Comparison of ENCODE assay signal across 16 cellular contexts in the genomic region with DNA sequence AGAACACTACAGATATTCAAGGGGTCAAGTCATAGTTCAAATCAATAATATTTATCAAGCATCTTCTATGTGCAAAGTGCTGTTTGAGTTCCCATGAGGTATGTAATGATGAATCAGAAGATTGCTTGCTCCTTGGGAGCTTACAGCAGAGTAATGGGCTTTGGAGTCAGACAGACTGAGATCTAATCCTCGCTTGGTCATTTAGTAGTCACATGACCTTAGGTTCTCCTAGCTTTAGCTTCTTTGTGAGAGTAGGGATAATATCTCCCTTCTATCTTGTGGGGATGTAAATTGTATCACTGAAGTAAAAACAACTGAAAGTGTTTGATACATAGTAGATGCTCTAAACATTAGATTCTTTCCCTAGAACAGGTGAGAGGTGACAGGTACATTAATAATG. TPM values are rescaled to one million over a fixed set of nuclear protein-coding genes. Genes with fewer than 3 reads are reported as not detected.
A peak's percentile ranks its signal among the peaks of the same experiment; 100 is the strongest.
DNase-seq lines count a peak whose midpoint lies in the region; ATAC-seq and TF ChIP-seq lines count a peak whose summit lies in the region.
"Had no signal": no experiment of that assay in that cellular context is flagged by ENCODE, and none has a peak within 500 bp of the region (broad histone marks: within the 10 kb centered on the region; RNA-seq: fewer than 3 reads in every experiment).

No MANE protein-coding gene starts in this region.

- H3K27me3 ChIP-seq in WERI-Rb-1 (ENCODE audit: insufficient read depth, low read depth, severe bottlenecking), result no peaks in the 10 kb centered on the region

- no peak overlapping the region for H3K4me3 Mint-ChIP-seq in natural killer cell
- no peak overlapping the region for H3K4me3 Mint-ChIP-seq in natural killer cell treated with Interleukin-12 subunit alpha and Interleukin-12 subunit beta and Interleukin-15 and Interleukin-18, amount 100 ng/mL, for 72 hours
- H3K4me3 Mint-ChIP-seq in effector memory CD8-positive, alpha-beta T cell, result no peak overlapping the region

- TF ChIP-seq CTCF in natural killer cell (IDR thresholded peaks at IDR 0.05), result no peak
- TF ChIP-seq CTCF in WERI-Rb-1 (IDR thresholded peaks at IDR 0.05; ENCODE audit: low read depth, low read length), result no peak
- TF ChIP-seq CTCF in omental fat pad (IDR thresholded peaks at IDR 0.05), result no peak

- DNase-seq in natural killer cell, result no peak
- DNase-seq in natural killer cell treated with Interleukin-12 subunit alpha and Interleukin-12 subunit beta and Interleukin-15 and Interleukin-18, amount 100 ng/mL, for 72 hours (ENCODE audit: low spot score), result no peak
- peak; percentile 55 for DNase-seq in WERI-Rb-1
- no peak for DNase-seq in effector memory CD8-positive, alpha-beta T cell
- no peak for DNase-seq in omental fat pad (ENCODE audit: low spot score)
- no peak for DNase-seq in AG08395 (ENCODE audit: low spot score)
- no peak for DNase-seq in NCI-H345 treated with DMSO at 0.1 percent for 48 hours (lab: John Stamatoyannopoulos, UW; ENCODE audit: unreplicated experiment)
- DNase-seq: COR-L47; DMS53; H7; NCI-H1417 treated with DMSO at 0.1 percent for 48 hours; NCI-H2029; NCI-H526; NK-92 treated with Interleukin-12 subunit alpha and Interleukin-12 subunit beta, amount 100 ng/mL, for 24 hours; OCI-M1; RPMI8226 had no signal

- H3K4me3 ChIP-seq in WERI-Rb-1 (ENCODE audit: low read depth, low read length), result peak overlapping the region; percentile 26

- H3K36me3 Mint-ChIP-seq in natural killer cell, result no peaks in the 10 kb centered on the region
- H3K36me3 Mint-ChIP-seq in natural killer cell treated with Interleukin-12 subunit alpha and Interleukin-12 subunit beta and Interleukin-15 and Interleukin-18, amount 100 ng/mL, for 72 hours, result no peaks in the 10 kb centered on the region
- H3K36me3 Mint-ChIP-seq in effector memory CD8-positive, alpha-beta T cell (ENCODE audit: insufficient read depth), result peaks cover 68% of the 10 kb centered on the region

- H3K9me3 ChIP-seq in WERI-Rb-1 (ENCODE audit: severe bottlenecking), result no peaks in the 10 kb centered on the region

- H3K27ac Mint-ChIP-seq in natural killer cell, result peak overlapping the region; percentile 16 to 37
- no peak overlapping the region for H3K27ac Mint-ChIP-seq in natural killer cell treated with Interleukin-12 subunit alpha and Interleukin-12 subunit beta and Interleukin-15 and Interleukin-18, amount 100 ng/mL, for 72 hours
- peak overlapping the region; percentile 49 to 64 for H3K27ac Mint-ChIP-seq in effector memory CD8-positive, alpha-beta T cell

- H3K4me1 Mint-ChIP-seq in natural killer cell, result peaks cover 14 to 15% of the 10 kb centered on the region in 2 donors
- peaks cover 10 to 19% of the 10 kb centered on the region in 2 donors for H3K4me1 Mint-ChIP-seq in natural killer cell treated with Interleukin-12 subunit alpha and Interleukin-12 subunit beta and Interleukin-15 and Interleukin-18, amount 100 ng/mL, for 72 hours (ENCODE audit: low read depth in 2 of 2)
- H3K4me1 Mint-ChIP-seq in effector memory CD8-positive, alpha-beta T cell (ENCODE audit: low read depth in 2 of 2), result no peaks in the 10 kb centered on the region

- H3K27ac ChIP-seq in WERI-Rb-1, result peak overlapping the region; percentile 75

- intact Hi-C loops in natural killer cell (cut with micrococcal nuclease), result no loop called here

- no peaks in the 10 kb centered on the region for H3K9me3 Mint-ChIP-seq in natural killer cell
- H3K9me3 Mint-ChIP-seq in natural killer cell treated with Interleukin-12 subunit alpha and Interleukin-12 subunit beta and Interleukin-15 and Interleukin-18, amount 100 ng/mL, for 72 hours, result no peaks in the 10 kb centered on the region
- H3K9me3 Mint-ChIP-seq in effector memory CD8-positive, alpha-beta T cell, result no peaks in the 10 kb centered on the region

- no peaks in the 10 kb centered on the region for H3K27me3 Mint-ChIP-seq in natural killer cell (ENCODE audit: low read depth in 2 of 2)
- H3K27me3 Mint-ChIP-seq in natural killer cell treated with Interleukin-12 subunit alpha and Interleukin-12 subunit beta and Interleukin-15 and Interleukin-18, amount 100 ng/mL, for 72 hours, result no peaks in the 10 kb centered on the region
- H3K27me3 Mint-ChIP-seq in effector memory CD8-positive, alpha-beta T cell, result no peaks in the 10 kb centered on the region

- no peaks in the 10 kb centered on the region for H3K36me3 ChIP-seq in WERI-Rb-1

- no peak for ATAC-seq in natural killer cell
- ATAC-seq in natural killer cell treated with Interleukin-12 subunit alpha and Interleukin-12 subunit beta and Interleukin-15 and Interleukin-18, amount 100 ng/mL, for 72 hours, result no peak
- no peak for ATAC-seq in effector memory CD8-positive, alpha-beta T cell (replicated peaks)
- ATAC-seq in omental fat pad (ENCODE audit: low FRiP score), result no peak

RNA-seq across cellular contexts. Expression of a gene that starts 30.1 kb away (rescaled TPM):
- 10 to 100 TPM; 22.4 to 43.2 (median 33.2) TPM for total RNA-seq in natural killer cell
- total RNA-seq in natural killer cell treated with Interleukin-12 subunit alpha and Interleukin-12 subunit beta and Interleukin-15 and Interleukin-18, amount 100 ng/mL, for 72 hours, result 100 to 1,000 TPM in 1 of 2 donors, 10 to 100 TPM in 1; 82.2 to 164 TPM
- total RNA-seq in omental fat pad, result 10 to 100 TPM; 10.1 to 19.1 (median 18.4) TPM

RNA-seq across cellular contexts. Expression of a gene that starts 36.4 kb away (rescaled TPM):
- total RNA-seq in natural killer cell (10 to 100 TPM; 16.9 to 25.4 (median 22.6) TPM), omental fat pad (10 to 100 TPM; 16.0 to 28.9 (median 24.1) TPM)
- total RNA-seq in natural killer cell treated with Interleukin-12 subunit alpha and Interleukin-12 subunit beta and Interleukin-15 and Interleukin-18, amount 100 ng/mL, for 72 hours, result 10 to 100 TPM; 51.8 to 58.5 TPM

Comparison
In these comparisons a context has a peak if more than half of its experiments do, and no peak if none do; other contexts are left out.
1. H3K27ac Mint-ChIP-seq: peak in natural killer cell (2 of 2) and effector memory CD8-positive, alpha-beta T cell (2 of 2); none in natural killer cell treated with Interleukin-12 subunit alpha and Interleukin-12 subunit beta and Interleukin-15 and Interleukin-18, amount 100 ng/mL, for 72 hours (0 of 2).